In genomic region chr11:65786008-65786785, GRCh38 we compare ENCODE assay signal across 10 cellular contexts. TPM values are rescaled to one million over a fixed set of nuclear protein-coding genes. Genes with fewer than 3 reads are reported as not detected.
A peak's percentile ranks its signal among the peaks of the same experiment; 100 is the strongest.
DNase-seq lines count a peak whose midpoint lies in the region; ATAC-seq and TF ChIP-seq lines count a peak whose summit lies in the region.
"Had no signal": no experiment of that assay in that cellular context is flagged by ENCODE, and none has a peak within 500 bp of the region (broad histone marks: within the 10 kb centered on the region; RNA-seq: fewer than 3 reads in every experiment).

No MANE protein-coding gene starts in this region.

- TF ChIP-seq CTCF in breast epithelium (IDR thresholded peaks at IDR 0.05) (no peak), mucosa of descending colon (IDR thresholded peaks at IDR 0.05) (no peak), BE2C (IDR thresholded peaks at IDR 0.05; ENCODE audit: low read depth, low read length) (no peak)

- WGBS in urinary bladder = 10% methylated on average over 74 of the region's 74 CpGs

- H3K4me1 ChIP-seq in breast epithelium (peaks cover 8 to 17% of the 10 kb centered on the region in 2 donors), mucosa of descending colon (ENCODE audit: low read depth) (peaks cover 27% of the 10 kb centered on the region), urinary bladder (ENCODE audit: insufficient read depth) (no peaks in the 10 kb centered on the region), BE2C (no peaks in the 10 kb centered on the region)

- no peaks in the 10 kb centered on the region for H3K9me3 ChIP-seq in breast epithelium
- no peaks in the 10 kb centered on the region for H3K9me3 ChIP-seq in mucosa of descending colon
- no peaks in the 10 kb centered on the region for H3K9me3 ChIP-seq in BE2C

- H3K36me3 ChIP-seq in breast epithelium (no peaks in the 10 kb centered on the region), mucosa of descending colon (ENCODE audit: low read depth) (no peaks in the 10 kb centered on the region), urinary bladder (ENCODE audit: insufficient read depth) (no peaks in the 10 kb centered on the region), BE2C (no peaks in the 10 kb centered on the region)
- H3K36me3 ChIP-seq: SJSA1 had no signal

- ATAC-seq in mucosa of descending colon = peak; percentile 24
- ATAC-seq in GM19324 (IDR thresholded peaks at IDR 0.05; ENCODE audit: low FRiP score, unreplicated experiment) = no peak

- intact Hi-C loops in breast epithelium (cut with DNase I; ENCODE audit: low total_unique reads) = no loop called here
- intact Hi-C loops in mucosa of descending colon (cut with DNase I, micrococcal nuclease) = no loop called here

- peak overlapping the region in 2 of 3 donors; percentile 53 to 73 for H3K4me3 ChIP-seq in breast epithelium
- H3K4me3 ChIP-seq in mucosa of descending colon = no peak overlapping the region
- peak overlapping the region; percentile 44 for H3K4me3 ChIP-seq in urinary bladder (ENCODE audit: low read depth, low read length)
- no peak overlapping the region for H3K4me3 ChIP-seq in BE2C (ENCODE audit: low read depth, low read length)
- H3K4me3 ChIP-seq: SJSA1 had no signal

- no peak for TF ChIP-seq POLR2A in breast epithelium (IDR thresholded peaks at IDR 0.05)

- peak; percentile 34 for DNase-seq in stimulated activated CD4-positive, alpha-beta T cell treated with anti-CD3 and anti-CD28 coated beads, Interleukin-15, amount 100 ng/mL, for 24 hours
- DNase-seq in stimulated activated CD4-positive, alpha-beta T cell treated with anti-CD3 and anti-CD28 coated beads, Interleukin-2, amount 100 ng/mL, for 48 hours = no peak
- DNase-seq in breast epithelium (ENCODE audit: low spot score in 2 of 2) (no peak), mucosa of descending colon (peak in 1 of 3 donors; percentile 48), BE2C (no peak), NCI-H1048 (lab: John Stamatoyannopoulos, UW) (no peak)

- H3K27ac ChIP-seq in breast epithelium = peak overlapping the region; percentile 40 to 61
- H3K27ac ChIP-seq in urinary bladder (ENCODE audit: low read depth) = no peak overlapping the region
- H3K27ac ChIP-seq: SJSA1 had no signal

- H3K27me3 ChIP-seq in breast epithelium (peaks cover 9 to 10% of the 10 kb centered on the region in 2 donors), BE2C (peaks cover 54% of the 10 kb centered on the region)

RNA-seq across cellular contexts. Expression of gene OVOL1, which starts 0.7 kb away (rescaled TPM):
- total RNA-seq in breast epithelium = 1 to 10 TPM in 2 of 3 donors, not detected in 1; 3.6 to 5.1 TPM
- 10 to 100 TPM; 16.5 to 48.6 (median 34.3) TPM for total RNA-seq in mucosa of descending colon
- total RNA-seq in urinary bladder = 4.7 TPM
- polyA plus RNA-seq in urinary bladder = 5.1 TPM
- polyA plus RNA-seq in BE2C (2012; ENCODE audit: insufficient read depth, insufficient read length, low read depth) = not detected
- total RNA-seq: Daoy, SJSA1 had no signal

RNA-seq across cellular contexts. Expression of gene AP5B1, which starts 5.4 kb away (rescaled TPM):
- total RNA-seq in breast epithelium (10 to 100 TPM; 15.5 to 19.3 (median 17.6) TPM), mucosa of descending colon (10 to 100 TPM; 21.2 to 21.8 (median 21.3) TPM), urinary bladder (3.0 TPM)
- 14.7 TPM for polyA plus RNA-seq in urinary bladder
- polyA plus RNA-seq in BE2C (2012; ENCODE audit: insufficient read depth, insufficient read length, low read depth) = 1.6 TPM

RNA-seq across cellular contexts. Expression of gene SNX32, which starts 47.6 kb away (rescaled TPM):
- total RNA-seq in breast epithelium (1 to 10 TPM in 1 of 3 donors, under 1 TPM in 2; 0.15 to 2.3 (median 0.48) TPM), mucosa of descending colon (1 to 10 TPM; 1.1 to 9.4 (median 1.4) TPM), urinary bladder (0.85 TPM)
- polyA plus RNA-seq in urinary bladder = 2.0 TPM
- 10.3 TPM for polyA plus RNA-seq in BE2C (2012; ENCODE audit: insufficient read depth, insufficient read length, low read depth)
- total RNA-seq: Daoy had no signal

Comparison
In these comparisons a context has a peak if more than half of its experiments do, and no peak if none do; other contexts are left out.
1. H3K4me3 ChIP-seq: peak in breast epithelium (2 of 3) and urinary bladder (single experiment); none in mucosa of descending colon (single experiment) and BE2C (single experiment).